In the genomic region with DNA sequence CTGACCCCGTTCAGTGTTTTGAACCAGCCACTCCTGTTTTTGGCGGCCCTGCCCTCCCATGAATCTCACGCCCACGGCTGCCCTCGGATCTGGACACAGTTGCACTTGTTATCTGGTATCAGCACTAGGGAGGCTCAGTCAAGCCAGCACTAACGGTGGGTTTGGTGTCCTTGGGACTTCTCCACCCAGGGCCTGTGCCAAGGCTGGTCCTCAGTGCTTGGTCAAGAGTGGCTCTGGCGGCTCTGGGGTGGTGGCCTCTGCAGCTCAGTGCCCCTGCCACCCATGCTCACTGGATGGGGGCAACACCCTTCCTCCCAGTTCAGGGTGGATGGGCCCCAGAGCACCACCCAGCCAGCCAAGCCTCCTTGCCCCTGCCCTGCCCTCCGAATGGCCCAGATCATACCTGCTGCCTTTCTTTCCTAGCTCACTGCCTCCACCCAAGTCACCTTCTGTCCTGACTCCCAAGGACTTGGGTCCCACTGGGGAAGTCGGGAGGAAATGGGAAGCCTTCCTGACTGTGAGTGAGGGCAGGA, we compare ENCODE assay signal across 1 cellular context.
TF ChIP-seq lines count a peak whose summit lies in the region.

No MANE protein-coding gene starts in this region.

TF ChIP-seq in GM23338, 12 proteins besides CTCF, POLR2A, EP300 and RAD21:
- TF ChIP-seq, protein P1, sequence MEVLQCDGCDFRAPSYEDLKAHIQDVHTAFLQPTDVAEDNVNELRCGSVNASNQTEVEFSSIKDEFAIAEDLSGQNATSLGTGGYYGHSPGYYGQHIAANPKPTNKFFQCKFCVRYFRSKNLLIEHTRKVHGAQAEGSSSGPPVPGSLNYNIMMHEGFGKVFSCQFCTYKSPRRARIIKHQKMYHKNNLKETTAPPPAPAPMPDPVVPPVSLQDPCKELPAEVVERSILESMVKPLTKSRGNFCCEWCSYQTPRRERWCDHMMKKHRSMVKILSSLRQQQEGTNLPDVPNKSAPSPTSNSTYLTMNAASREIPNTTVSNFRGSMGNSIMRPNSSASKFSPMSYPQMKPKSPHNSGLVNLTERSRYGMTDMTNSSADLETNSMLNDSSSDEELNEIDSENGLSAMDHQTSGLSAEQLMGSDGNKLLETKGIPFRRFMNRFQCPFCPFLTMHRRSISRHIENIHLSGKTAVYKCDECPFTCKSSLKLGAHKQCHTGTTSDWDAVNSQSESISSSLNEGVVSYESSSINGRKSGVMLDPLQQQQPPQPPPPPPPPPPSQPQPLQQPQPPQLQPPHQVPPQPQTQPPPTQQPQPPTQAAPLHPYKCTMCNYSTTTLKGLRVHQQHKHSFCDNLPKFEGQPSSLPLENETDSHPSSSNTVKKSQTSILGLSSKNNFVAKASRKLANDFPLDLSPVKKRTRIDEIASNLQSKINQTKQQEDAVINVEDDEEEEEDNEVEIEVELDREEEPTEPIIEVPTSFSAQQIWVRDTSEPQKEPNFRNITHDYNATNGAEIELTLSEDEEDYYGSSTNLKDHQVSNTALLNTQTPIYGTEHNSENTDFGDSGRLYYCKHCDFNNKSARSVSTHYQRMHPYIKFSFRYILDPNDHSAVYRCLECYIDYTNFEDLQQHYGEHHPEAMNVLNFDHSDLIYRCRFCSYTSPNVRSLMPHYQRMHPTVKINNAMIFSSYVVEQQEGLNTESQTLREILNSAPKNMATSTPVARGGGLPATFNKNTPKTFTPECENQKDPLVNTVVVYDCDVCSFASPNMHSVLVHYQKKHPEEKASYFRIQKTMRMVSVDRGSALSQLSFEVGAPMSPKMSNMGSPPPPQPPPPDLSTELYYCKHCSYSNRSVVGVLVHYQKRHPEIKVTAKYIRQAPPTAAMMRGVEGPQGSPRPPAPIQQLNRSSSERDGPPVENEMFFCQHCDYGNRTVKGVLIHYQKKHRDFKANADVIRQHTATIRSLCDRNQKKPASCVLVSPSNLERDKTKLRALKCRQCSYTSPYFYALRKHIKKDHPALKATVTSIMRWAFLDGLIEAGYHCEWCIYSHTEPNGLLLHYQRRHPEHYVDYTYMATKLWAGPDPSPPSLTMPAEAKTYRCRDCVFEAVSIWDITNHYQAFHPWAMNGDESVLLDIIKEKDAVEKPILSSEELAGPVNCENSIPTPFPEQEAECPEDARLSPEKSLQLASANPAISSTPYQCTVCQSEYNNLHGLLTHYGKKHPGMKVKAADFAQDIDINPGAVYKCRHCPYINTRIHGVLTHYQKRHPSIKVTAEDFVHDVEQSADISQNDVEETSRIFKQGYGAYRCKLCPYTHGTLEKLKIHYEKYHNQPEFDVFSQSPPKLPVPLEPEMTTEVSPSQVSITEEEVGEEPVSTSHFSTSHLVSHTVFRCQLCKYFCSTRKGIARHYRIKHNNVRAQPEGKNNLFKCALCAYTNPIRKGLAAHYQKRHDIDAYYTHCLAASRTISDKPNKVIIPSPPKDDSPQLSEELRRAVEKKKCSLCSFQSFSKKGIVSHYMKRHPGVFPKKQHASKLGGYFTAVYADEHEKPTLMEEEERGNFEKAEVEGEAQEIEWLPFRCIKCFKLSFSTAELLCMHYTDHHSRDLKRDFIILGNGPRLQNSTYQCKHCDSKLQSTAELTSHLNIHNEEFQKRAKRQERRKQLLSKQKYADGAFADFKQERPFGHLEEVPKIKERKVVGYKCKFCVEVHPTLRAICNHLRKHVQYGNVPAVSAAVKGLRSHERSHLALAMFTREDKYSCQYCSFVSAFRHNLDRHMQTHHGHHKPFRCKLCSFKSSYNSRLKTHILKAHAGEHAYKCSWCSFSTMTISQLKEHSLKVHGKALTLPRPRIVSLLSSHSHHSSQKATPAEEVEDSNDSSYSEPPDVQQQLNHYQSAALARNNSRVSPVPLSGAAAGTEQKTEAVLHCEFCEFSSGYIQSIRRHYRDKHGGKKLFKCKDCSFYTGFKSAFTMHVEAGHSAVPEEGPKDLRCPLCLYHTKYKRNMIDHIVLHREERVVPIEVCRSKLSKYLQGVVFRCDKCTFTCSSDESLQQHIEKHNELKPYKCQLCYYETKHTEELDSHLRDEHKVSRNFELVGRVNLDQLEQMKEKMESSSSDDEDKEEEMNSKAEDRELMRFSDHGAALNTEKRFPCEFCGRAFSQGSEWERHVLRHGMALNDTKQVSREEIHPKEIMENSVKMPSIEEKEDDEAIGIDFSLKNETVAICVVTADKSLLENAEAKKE (CRISPR knock-in tag; IDR thresholded peaks at IDR 0.05) = no peak
- TF ChIP-seq ZNF331 (CRISPR knock-in tag; IDR thresholded peaks at IDR 0.05; ENCODE audit: low read depth) = no peak
- TF ChIP-seq NANOG (IDR thresholded peaks at IDR 0.05; ENCODE audit: borderline replicate concordance) = no peak
- TF ChIP-seq, protein P2, sequence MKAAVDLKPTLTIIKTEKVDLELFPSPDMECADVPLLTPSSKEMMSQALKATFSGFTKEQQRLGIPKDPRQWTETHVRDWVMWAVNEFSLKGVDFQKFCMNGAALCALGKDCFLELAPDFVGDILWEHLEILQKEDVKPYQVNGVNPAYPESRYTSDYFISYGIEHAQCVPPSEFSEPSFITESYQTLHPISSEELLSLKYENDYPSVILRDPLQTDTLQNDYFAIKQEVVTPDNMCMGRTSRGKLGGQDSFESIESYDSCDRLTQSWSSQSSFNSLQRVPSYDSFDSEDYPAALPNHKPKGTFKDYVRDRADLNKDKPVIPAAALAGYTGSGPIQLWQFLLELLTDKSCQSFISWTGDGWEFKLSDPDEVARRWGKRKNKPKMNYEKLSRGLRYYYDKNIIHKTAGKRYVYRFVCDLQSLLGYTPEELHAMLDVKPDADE (IDR thresholded peaks at IDR 0.05) = no peak
- TF ChIP-seq CREB1 (CRISPR knock-in tag; IDR thresholded peaks at IDR 0.05; ENCODE audit: low read depth) = no peak
- no peak for TF ChIP-seq EZH2phosphoT487 (IDR thresholded peaks at IDR 0.05; ENCODE audit: unreplicated experiment)
- TF ChIP-seq EZH2 (IDR thresholded peaks at IDR 0.05; ENCODE audit: low read depth, unreplicated experiment) = no peak
- TF ChIP-seq JUNB (IDR thresholded peaks at IDR 0.05; ENCODE audit: unreplicated experiment) = no peak
- TF ChIP-seq ZNF114 (CRISPR knock-in tag; IDR thresholded peaks at IDR 0.05) = no peak
- TF ChIP-seq, protein P3, sequence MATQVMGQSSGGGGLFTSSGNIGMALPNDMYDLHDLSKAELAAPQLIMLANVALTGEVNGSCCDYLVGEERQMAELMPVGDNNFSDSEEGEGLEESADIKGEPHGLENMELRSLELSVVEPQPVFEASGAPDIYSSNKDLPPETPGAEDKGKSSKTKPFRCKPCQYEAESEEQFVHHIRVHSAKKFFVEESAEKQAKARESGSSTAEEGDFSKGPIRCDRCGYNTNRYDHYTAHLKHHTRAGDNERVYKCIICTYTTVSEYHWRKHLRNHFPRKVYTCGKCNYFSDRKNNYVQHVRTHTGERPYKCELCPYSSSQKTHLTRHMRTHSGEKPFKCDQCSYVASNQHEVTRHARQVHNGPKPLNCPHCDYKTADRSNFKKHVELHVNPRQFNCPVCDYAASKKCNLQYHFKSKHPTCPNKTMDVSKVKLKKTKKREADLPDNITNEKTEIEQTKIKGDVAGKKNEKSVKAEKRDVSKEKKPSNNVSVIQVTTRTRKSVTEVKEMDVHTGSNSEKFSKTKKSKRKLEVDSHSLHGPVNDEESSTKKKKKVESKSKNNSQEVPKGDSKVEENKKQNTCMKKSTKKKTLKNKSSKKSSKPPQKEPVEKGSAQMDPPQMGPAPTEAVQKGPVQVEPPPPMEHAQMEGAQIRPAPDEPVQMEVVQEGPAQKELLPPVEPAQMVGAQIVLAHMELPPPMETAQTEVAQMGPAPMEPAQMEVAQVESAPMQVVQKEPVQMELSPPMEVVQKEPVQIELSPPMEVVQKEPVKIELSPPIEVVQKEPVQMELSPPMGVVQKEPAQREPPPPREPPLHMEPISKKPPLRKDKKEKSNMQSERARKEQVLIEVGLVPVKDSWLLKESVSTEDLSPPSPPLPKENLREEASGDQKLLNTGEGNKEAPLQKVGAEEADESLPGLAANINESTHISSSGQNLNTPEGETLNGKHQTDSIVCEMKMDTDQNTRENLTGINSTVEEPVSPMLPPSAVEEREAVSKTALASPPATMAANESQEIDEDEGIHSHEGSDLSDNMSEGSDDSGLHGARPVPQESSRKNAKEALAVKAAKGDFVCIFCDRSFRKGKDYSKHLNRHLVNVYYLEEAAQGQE (IDR thresholded peaks at IDR 0.05; ENCODE audit: unreplicated experiment) = no peak
- TF ChIP-seq STAT1 (IDR thresholded peaks at IDR 0.05; ENCODE audit: unreplicated experiment) = no peak
- no peak for TF ChIP-seq POLR2AphosphoS5 (IDR thresholded peaks at IDR 0.05; ENCODE audit: low read depth)
